19 cellular contexts compared by ENCODE assay signal in genomic region chr9:5931657-5932056, GRCh38. TPM values are rescaled to one million over a fixed set of nuclear protein-coding genes. Genes with fewer than 3 reads are reported as not detected.
DNase-seq lines count a peak whose midpoint lies in the region; ATAC-seq, FAIRE-seq and TF ChIP-seq lines count a peak whose summit lies in the region.
"Had no signal": no experiment of that assay in that cellular context is flagged by ENCODE, and none has a peak within 500 bp of the region (broad histone marks: within the 10 kb centered on the region; RNA-seq: fewer than 3 reads in every experiment).

No MANE protein-coding gene starts in this region.

- H3K4me1 Mint-ChIP-seq in nephron: no peaks in the 10 kb centered on the region
- H3K4me1 Mint-ChIP-seq in natural killer cell: no peaks in the 10 kb centered on the region
- H3K4me1 Mint-ChIP-seq: GM23338, IgD-negative memory B cell had no signal

- DNase-seq in GM18507 (ENCODE audit: extremely low spot score, insufficient read length, low read depth) (no peak), natural killer cell (no peak), G401 (ENCODE audit: low spot score) (no peak)
- DNase-seq: AML-193; Caco-2; CD4-positive, alpha-beta T cell; GDM1; HCEC 1CT; KBM-7 had no signal

- ATAC-seq in GM19025 (IDR thresholded peaks at IDR 0.05; ENCODE audit: low read depth, unreplicated experiment): peak; percentile 34
- peak; percentile 43 for ATAC-seq in HG02759 (IDR thresholded peaks at IDR 0.05; ENCODE audit: unreplicated experiment)
- no peak for ATAC-seq in natural killer cell
- no peak for ATAC-seq in HG02885 (IDR thresholded peaks at IDR 0.05; ENCODE audit: poor library complexity, unreplicated experiment)
- ATAC-seq: A549, HepG2 had no signal

- H3K36me3 Mint-ChIP-seq in nephron (ENCODE audit: low read depth) (peaks cover 7% of the 10 kb centered on the region), natural killer cell (no peaks in the 10 kb centered on the region)
- H3K36me3 Mint-ChIP-seq: IgD-negative memory B cell had no signal

- H3K27ac Mint-ChIP-seq in nephron (peak overlapping the region in 2 of 3 experiments; percentile 53 to 84), natural killer cell (no peak overlapping the region)
- H3K27ac Mint-ChIP-seq: CD4-positive, alpha-beta T cell; GM23338; IgD-negative memory B cell had no signal

- no peaks in the 10 kb centered on the region for H3K27me3 Mint-ChIP-seq in nephron (ENCODE audit: low read depth)
- H3K27me3 Mint-ChIP-seq in natural killer cell (ENCODE audit: low read depth in 2 of 2): no peaks in the 10 kb centered on the region
- H3K27me3 Mint-ChIP-seq: CD4-positive, alpha-beta T cell; IgD-negative memory B cell had no signal

- TF ChIP-seq CTCF in nephron (IDR thresholded peaks at IDR 0.05; ENCODE audit: unreplicated experiment in 3 of 3): no peak
- TF ChIP-seq CTCF in natural killer cell (IDR thresholded peaks at IDR 0.05): no peak

- no peak overlapping the region for H3K4me3 Mint-ChIP-seq in nephron
- H3K4me3 Mint-ChIP-seq in natural killer cell: no peak overlapping the region
- H3K4me3 Mint-ChIP-seq: CD4-positive, alpha-beta T cell; GM23338; IgD-negative memory B cell had no signal

- intact Hi-C loops in natural killer cell (cut with micrococcal nuclease): no loop called here

- in situ Hi-C loops in G401 (cut with HindIII; ENCODE audit: low sequenced_read_pairs): no loop called here

- peak; percentile 80 for FAIRE-seq in GM18507 (lab: Jason Lieb, UNC)
- FAIRE-seq: D721Med, H54, HepG2 had no signal

- no peaks in the 10 kb centered on the region for H3K9me3 Mint-ChIP-seq in nephron
- no peaks in the 10 kb centered on the region for H3K9me3 Mint-ChIP-seq in natural killer cell
- H3K9me3 Mint-ChIP-seq: CD4-positive, alpha-beta T cell; GM23338; IgD-negative memory B cell had no signal

RNA-seq across cellular contexts. Expression of gene MLANA, which starts 41.0 kb away (rescaled TPM):
- not detected for total RNA-seq in natural killer cell
- total RNA-seq in G401 (2014; rRNA removed; shearing (Covaris generic)): not detected in 2 replicates
- total RNA-seq: Caco-2; CD4-positive, alpha-beta T cell; GM23338 had no signal

Comparison
In these comparisons a context has a peak if more than half of its experiments do, and no peak if none do; other contexts are left out.
1. ATAC-seq: peak in GM19025 (single experiment) and HG02759 (single experiment); none in natural killer cell (0 of 3) and HG02885 (single experiment).
2. H3K27ac Mint-ChIP-seq: peak in nephron (2 of 3); none in natural killer cell (0 of 2).